1 cellular context compared by ENCODE assay signal in the genomic region with DNA sequence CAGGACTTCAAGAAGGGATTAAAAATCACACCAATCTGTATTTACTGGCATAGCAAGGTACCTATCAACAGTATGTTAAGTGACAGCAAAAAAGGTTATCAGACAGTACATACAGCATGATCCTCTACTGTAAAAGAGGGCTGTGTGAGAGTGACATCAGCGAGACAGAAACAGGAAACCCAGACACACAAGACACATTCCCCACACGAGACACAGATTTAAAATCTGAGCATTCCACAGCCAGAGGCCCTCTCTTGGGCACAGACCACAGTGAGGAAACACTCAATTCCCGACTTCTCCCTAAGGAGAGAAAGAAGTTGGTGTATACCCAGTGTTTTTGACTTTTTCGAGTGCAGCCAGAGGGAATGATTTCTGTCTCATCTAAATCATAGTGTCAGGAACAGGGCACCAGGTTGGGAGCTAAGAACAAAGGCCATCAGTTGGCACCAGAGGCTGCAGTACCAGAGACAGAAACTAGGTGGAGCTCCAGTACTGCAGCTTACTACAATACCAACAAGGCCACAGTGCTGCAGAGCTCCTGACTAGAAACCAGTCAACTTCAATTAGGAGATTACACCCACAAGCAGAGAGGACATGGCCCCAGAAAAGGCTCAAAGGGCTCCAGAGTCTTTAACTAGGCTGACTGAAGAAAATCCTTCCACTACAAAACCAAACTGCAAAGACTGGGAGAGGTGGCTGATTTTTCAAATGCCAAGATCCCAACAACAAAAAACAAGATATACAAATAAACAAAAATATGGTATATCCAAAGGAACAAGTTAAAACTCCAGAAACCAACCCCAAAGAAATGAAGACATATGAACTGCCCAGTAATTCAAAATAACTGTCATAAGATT.
TF ChIP-seq lines count a peak whose summit lies in the region.

No MANE protein-coding gene starts in this region.

TF ChIP-seq in GM23338, 12 proteins besides CTCF, POLR2A, EP300 and RAD21 (continued from another document):
- TF ChIP-seq, protein P1, sequence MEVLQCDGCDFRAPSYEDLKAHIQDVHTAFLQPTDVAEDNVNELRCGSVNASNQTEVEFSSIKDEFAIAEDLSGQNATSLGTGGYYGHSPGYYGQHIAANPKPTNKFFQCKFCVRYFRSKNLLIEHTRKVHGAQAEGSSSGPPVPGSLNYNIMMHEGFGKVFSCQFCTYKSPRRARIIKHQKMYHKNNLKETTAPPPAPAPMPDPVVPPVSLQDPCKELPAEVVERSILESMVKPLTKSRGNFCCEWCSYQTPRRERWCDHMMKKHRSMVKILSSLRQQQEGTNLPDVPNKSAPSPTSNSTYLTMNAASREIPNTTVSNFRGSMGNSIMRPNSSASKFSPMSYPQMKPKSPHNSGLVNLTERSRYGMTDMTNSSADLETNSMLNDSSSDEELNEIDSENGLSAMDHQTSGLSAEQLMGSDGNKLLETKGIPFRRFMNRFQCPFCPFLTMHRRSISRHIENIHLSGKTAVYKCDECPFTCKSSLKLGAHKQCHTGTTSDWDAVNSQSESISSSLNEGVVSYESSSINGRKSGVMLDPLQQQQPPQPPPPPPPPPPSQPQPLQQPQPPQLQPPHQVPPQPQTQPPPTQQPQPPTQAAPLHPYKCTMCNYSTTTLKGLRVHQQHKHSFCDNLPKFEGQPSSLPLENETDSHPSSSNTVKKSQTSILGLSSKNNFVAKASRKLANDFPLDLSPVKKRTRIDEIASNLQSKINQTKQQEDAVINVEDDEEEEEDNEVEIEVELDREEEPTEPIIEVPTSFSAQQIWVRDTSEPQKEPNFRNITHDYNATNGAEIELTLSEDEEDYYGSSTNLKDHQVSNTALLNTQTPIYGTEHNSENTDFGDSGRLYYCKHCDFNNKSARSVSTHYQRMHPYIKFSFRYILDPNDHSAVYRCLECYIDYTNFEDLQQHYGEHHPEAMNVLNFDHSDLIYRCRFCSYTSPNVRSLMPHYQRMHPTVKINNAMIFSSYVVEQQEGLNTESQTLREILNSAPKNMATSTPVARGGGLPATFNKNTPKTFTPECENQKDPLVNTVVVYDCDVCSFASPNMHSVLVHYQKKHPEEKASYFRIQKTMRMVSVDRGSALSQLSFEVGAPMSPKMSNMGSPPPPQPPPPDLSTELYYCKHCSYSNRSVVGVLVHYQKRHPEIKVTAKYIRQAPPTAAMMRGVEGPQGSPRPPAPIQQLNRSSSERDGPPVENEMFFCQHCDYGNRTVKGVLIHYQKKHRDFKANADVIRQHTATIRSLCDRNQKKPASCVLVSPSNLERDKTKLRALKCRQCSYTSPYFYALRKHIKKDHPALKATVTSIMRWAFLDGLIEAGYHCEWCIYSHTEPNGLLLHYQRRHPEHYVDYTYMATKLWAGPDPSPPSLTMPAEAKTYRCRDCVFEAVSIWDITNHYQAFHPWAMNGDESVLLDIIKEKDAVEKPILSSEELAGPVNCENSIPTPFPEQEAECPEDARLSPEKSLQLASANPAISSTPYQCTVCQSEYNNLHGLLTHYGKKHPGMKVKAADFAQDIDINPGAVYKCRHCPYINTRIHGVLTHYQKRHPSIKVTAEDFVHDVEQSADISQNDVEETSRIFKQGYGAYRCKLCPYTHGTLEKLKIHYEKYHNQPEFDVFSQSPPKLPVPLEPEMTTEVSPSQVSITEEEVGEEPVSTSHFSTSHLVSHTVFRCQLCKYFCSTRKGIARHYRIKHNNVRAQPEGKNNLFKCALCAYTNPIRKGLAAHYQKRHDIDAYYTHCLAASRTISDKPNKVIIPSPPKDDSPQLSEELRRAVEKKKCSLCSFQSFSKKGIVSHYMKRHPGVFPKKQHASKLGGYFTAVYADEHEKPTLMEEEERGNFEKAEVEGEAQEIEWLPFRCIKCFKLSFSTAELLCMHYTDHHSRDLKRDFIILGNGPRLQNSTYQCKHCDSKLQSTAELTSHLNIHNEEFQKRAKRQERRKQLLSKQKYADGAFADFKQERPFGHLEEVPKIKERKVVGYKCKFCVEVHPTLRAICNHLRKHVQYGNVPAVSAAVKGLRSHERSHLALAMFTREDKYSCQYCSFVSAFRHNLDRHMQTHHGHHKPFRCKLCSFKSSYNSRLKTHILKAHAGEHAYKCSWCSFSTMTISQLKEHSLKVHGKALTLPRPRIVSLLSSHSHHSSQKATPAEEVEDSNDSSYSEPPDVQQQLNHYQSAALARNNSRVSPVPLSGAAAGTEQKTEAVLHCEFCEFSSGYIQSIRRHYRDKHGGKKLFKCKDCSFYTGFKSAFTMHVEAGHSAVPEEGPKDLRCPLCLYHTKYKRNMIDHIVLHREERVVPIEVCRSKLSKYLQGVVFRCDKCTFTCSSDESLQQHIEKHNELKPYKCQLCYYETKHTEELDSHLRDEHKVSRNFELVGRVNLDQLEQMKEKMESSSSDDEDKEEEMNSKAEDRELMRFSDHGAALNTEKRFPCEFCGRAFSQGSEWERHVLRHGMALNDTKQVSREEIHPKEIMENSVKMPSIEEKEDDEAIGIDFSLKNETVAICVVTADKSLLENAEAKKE (CRISPR knock-in tag; IDR thresholded peaks at IDR 0.05): no peak
- TF ChIP-seq POLR2AphosphoS5 (IDR thresholded peaks at IDR 0.05; ENCODE audit: low read depth) (no peak), ZNF331 (CRISPR knock-in tag; IDR thresholded peaks at IDR 0.05; ENCODE audit: low read depth) (no peak), EZH2 (IDR thresholded peaks at IDR 0.05; ENCODE audit: low read depth, unreplicated experiment) (no peak)
- TF ChIP-seq, protein P2, sequence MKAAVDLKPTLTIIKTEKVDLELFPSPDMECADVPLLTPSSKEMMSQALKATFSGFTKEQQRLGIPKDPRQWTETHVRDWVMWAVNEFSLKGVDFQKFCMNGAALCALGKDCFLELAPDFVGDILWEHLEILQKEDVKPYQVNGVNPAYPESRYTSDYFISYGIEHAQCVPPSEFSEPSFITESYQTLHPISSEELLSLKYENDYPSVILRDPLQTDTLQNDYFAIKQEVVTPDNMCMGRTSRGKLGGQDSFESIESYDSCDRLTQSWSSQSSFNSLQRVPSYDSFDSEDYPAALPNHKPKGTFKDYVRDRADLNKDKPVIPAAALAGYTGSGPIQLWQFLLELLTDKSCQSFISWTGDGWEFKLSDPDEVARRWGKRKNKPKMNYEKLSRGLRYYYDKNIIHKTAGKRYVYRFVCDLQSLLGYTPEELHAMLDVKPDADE (IDR thresholded peaks at IDR 0.05): no peak
